Comparison of ENCODE assay signal across 8 cellular contexts in the genomic region with DNA sequence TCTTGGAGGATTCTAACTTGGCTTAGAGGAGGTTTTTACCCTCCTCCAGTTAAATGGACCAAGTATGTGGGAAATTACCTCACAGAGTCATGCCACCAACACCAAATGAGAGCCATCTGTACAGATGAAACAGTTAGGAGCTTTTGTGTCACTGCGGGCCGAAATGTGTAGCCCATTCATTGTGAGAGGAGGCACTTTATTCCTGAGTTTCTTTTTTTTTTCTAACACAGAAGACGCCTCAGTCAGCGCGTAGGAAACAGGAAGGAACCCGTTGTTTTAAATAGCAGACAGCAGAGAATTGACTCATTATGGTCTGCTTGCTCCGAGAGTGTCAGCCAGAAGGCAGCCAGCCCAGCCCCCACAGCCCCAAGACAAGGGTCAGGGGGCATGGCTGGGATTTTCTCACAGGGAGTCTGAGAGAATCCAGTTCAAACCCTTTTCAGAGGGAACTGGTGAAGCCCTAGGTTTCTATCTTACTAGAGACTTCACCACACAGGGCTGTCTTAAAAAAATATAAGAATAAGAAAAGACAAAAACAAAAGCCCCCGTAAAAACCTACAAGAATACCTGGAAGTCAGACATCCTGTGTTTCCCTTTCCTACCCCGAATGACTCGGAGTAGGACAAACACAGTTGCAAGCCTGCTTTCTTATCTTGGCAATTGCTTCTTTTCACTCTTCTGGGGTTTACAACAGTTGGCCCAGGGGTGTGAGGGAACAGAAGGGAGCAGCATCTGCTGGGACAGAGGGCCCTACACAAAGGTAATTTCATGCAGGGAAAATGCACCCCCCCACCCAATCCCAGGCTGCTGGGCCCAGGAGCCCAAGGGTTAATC.
DNase-seq lines count a peak whose midpoint lies in the region; ATAC-seq and TF ChIP-seq lines count a peak whose summit lies in the region.

No MANE protein-coding gene starts in this region.

- TF ChIP-seq CTCF in foreskin fibroblast (IDR thresholded peaks at IDR 0.05; ENCODE audit: low read depth, low read length) (no peak), neutrophil (IDR thresholded peaks at IDR 0.05) (no peak), tibial nerve (IDR thresholded peaks at IDR 0.05) (no peak)

- peak overlapping the region; percentile 81 for H3K27ac ChIP-seq in neutrophil
- peak overlapping the region; percentile 48 to 90 (median 78) for H3K27ac ChIP-seq in tibial nerve

- no peak overlapping the region for H3K4me3 ChIP-seq in foreskin fibroblast (ENCODE audit: low read depth in 1 of 2, low read length in 2 of 2)
- peak overlapping the region; percentile 45 to 46 for H3K4me3 ChIP-seq in neutrophil (ENCODE audit: low read depth in 1 of 2, low read length in 1 of 2)
- H3K4me3 ChIP-seq in tibial nerve, result peak overlapping the region in 2 of 4 donors; percentile 16 to 19

- TF ChIP-seq EP300 in tibial nerve (IDR thresholded peaks at IDR 0.05), result peak; percentile 42 to 72

- 2 to 3% methylated on average over 10 of the region's 10 CpGs for WGBS in tibial nerve, 2 donors

- no peak for TF ChIP-seq POLR2A in tibial nerve (IDR thresholded peaks at IDR 0.05)

- H3K9me3 ChIP-seq in neutrophil (no peaks in the 10 kb centered on the region), tibial nerve (peaks cover 0 to 29% (median 5%) of the 10 kb centered on the region in 4 donors)

- in situ Hi-C loops in G401 (cut with HindIII; ENCODE audit: low sequenced_read_pairs), result no loop called here

- peak; percentile 91 for ATAC-seq in GM21529 (IDR thresholded peaks at IDR 0.05; ENCODE audit: unreplicated experiment)

- DNase-seq in G401 (ENCODE audit: low spot score) (peak; percentile 32), Kasumi-1 (lab: John Stamatoyannopoulos, UW) (peak; percentile 96), activated T-cell treated with anti-CD3 and anti-CD28 coated beads for 4 hours (peak; percentile 16), foreskin fibroblast (peak; percentile 73 to 84), tibial nerve (ENCODE audit: low spot score in 2 of 2) (peak; percentile 40 to 46), NCI-H526 treated with DMSO at 0.1 percent for 48 hours (lab: John Stamatoyannopoulos, UW) (no peak)

- H3K4me1 ChIP-seq in neutrophil (ENCODE audit: control insufficient read depth in 1 of 2, insufficient read depth in 1 of 2, low read depth in 1 of 2, low read length in 1 of 2) (peaks cover 38 to 41% of the 10 kb centered on the region in 2 experiments), tibial nerve (peaks cover 0 to 48% (median 26%) of the 10 kb centered on the region in 4 donors)

- H3K27me3 ChIP-seq in neutrophil, result no peaks in the 10 kb centered on the region
- H3K27me3 ChIP-seq in tibial nerve, result no peaks in the 10 kb centered on the region

- H3K36me3 ChIP-seq in neutrophil, result no peaks in the 10 kb centered on the region
- no peaks in the 10 kb centered on the region for H3K36me3 ChIP-seq in tibial nerve

Comparison
In these comparisons a context has a peak if more than half of its experiments do, and no peak if none do; other contexts are left out.
1. H3K4me3 ChIP-seq: peak in neutrophil (2 of 2); none in foreskin fibroblast (0 of 2).